18 cellular contexts compared by ENCODE assay signal in the genomic region with DNA sequence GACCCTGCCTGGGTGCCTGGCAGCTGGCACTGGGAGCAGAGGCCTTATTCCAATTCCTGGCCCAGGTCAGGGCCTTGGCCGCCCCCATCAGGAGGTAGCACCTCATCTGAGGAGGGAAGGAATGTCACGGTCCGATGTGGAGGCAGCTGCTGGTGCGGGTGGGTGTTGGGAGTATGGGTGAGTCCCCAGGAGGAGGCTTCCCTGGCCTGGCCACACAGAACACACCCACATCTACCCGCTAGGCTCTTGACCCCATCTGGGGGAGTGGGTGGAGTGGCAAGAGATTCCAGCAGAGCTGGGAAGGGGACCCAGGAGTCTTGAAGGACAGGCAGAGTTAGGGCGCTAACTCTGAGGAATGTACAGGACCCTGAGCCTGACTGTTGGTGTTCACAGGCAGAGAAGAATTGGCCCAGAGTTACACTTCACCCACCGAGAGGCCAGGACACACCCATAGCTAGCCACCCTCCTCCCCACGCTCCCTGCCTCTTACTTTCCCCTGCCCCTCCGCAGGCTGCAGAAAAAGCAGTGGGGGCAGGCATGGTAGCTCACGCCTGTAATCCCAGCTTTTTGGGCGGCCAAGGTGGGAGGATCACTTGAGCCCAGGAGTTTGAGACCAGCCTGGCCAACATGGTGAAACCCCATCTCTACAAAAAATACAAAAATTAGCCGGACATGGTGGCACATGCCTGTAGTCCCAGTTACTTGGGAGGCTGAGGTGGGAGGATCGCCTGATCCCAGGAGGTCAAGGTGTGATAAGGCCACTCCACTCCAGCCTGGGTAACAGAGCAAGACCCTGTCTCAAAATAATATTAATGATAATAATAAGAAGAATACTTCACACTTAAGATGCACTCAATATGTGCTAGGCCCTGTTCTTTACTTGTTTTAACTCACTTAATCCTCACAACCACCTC. TPM values are rescaled to one million over a fixed set of nuclear protein-coding genes. Genes with fewer than 3 reads are reported as not detected.
DNase-seq lines count a peak whose midpoint lies in the region; ATAC-seq and TF ChIP-seq lines count a peak whose summit lies in the region.
"Had no signal": no experiment of that assay in that cellular context is flagged by ENCODE, and none has a peak within 500 bp of the region (broad histone marks: within the 10 kb centered on the region; RNA-seq: fewer than 3 reads in every experiment).

No MANE protein-coding gene starts in this region.

- TF ChIP-seq CTCF in coronary artery (IDR thresholded peaks at IDR 0.05) = no peak
- no peak for TF ChIP-seq CTCF in nephron (IDR thresholded peaks at IDR 0.05; ENCODE audit: unreplicated experiment in 3 of 3)
- TF ChIP-seq CTCF in upper lobe of right lung (IDR thresholded peaks at IDR 0.05) = no peak

- H3K27me3 Mint-ChIP-seq in nephron (ENCODE audit: low read depth) = peaks cover 7% of the 10 kb centered on the region
- H3K27me3 Mint-ChIP-seq: stimulated activated naive B cell treated with anti-CD40 and anti-IgM and Interleukin-4, amounts not matched to agents 10 μg/mL and 1 μg/mL and 100 μg/mL, for 72 hours had no signal

- intact Hi-C loops in upper lobe of right lung (cut with DNase I) = no loop called here

- H3K27ac Mint-ChIP-seq in nephron = peak overlapping the region; percentile 26 to 91 (median 60)
- H3K27ac Mint-ChIP-seq: activated naive CD4-positive, alpha-beta T cell treated with anti-CD3 and anti-CD28 coated beads, Interleukin-2, amount 50 U/mL, for 72 hours; CD8-positive, alpha-beta T cell; stimulated activated naive B cell treated with anti-CD40 and anti-IgM and Interleukin-4, amounts not matched to agents 10 μg/mL and 1 μg/mL and 100 μg/mL, for 72 hours had no signal

- H3K4me1 Mint-ChIP-seq in nephron = peaks cover 46% of the 10 kb centered on the region
- H3K4me1 Mint-ChIP-seq: stimulated activated naive B cell treated with anti-CD40 and anti-IgM and Interleukin-4, amounts not matched to agents 10 μg/mL and 1 μg/mL and 100 μg/mL, for 72 hours had no signal

- H3K4me3 ChIP-seq in coronary artery = no peak overlapping the region
- H3K4me3 ChIP-seq in upper lobe of right lung = no peak overlapping the region
- H3K4me3 ChIP-seq: cardiac muscle cell had no signal

- no peak overlapping the region for H3K4me3 Mint-ChIP-seq in nephron
- H3K4me3 Mint-ChIP-seq: CD8-positive, alpha-beta T cell; stimulated activated naive B cell treated with anti-CD40 and anti-IgM and Interleukin-4, amounts not matched to agents 10 μg/mL and 1 μg/mL and 100 μg/mL, for 72 hours had no signal

- peaks cover 15% of the 10 kb centered on the region for H3K4me1 ChIP-seq in upper lobe of right lung

- peak; percentile 13 for ATAC-seq in upper lobe of right lung
- ATAC-seq: activated naive CD4-positive, alpha-beta T cell treated with anti-CD3 and anti-CD28 coated beads, Interleukin-2, amount 50 U/mL, for 72 hours; CD8-positive, alpha-beta T cell; foreskin keratinocyte; Panc1; stimulated activated naive B cell treated with anti-CD40 and anti-IgM and Interleukin-4, amounts not matched to agents 10 μg/mL and 1 μg/mL and 100 μg/mL, for 72 hours had no signal

- H3K27ac ChIP-seq in coronary artery = peak overlapping the region in 1 of 2 donors; percentile 70
- peak overlapping the region; percentile 36 for H3K27ac ChIP-seq in upper lobe of right lung
- H3K27ac ChIP-seq: cardiac muscle cell, foreskin keratinocyte had no signal

- peak; percentile 7 to 9 for DNase-seq in activated T-cell treated with anti-CD3 and anti-CD28 coated beads, Interleukin-2, amount 50 U/mL, for 48 hours
- DNase-seq in activated T-cell treated with anti-CD3 and anti-CD28 coated beads for 4 hours (no peak), coronary artery (ENCODE audit: low spot score) (peak; percentile 72), upper lobe of right lung (peak; percentile 51), AG08395 (ENCODE audit: low spot score) (no peak), COLO829 (ENCODE audit: low spot score) (no peak), NCI-H2171 (lab: John Stamatoyannopoulos, UW) (no peak)
- DNase-seq: EL; foreskin keratinocyte; mammary epithelial cell; NCI-H146; NCI-H526; stimulated activated naive B cell treated with anti-CD40 and anti-IgM and Interleukin-4, amounts not matched to agents 10 μg/mL and 1 μg/mL and 100 μg/mL, for 72 hours had no signal

- no peaks in the 10 kb centered on the region for H3K36me3 Mint-ChIP-seq in nephron (ENCODE audit: low read depth)
- H3K36me3 Mint-ChIP-seq: activated naive CD4-positive, alpha-beta T cell treated with anti-CD3 and anti-CD28 coated beads, Interleukin-2, amount 50 U/mL, for 72 hours; CD8-positive, alpha-beta T cell; stimulated activated naive B cell treated with anti-CD40 and anti-IgM and Interleukin-4, amounts not matched to agents 10 μg/mL and 1 μg/mL and 100 μg/mL, for 72 hours had no signal

- no peaks in the 10 kb centered on the region for H3K36me3 ChIP-seq in upper lobe of right lung
- H3K36me3 ChIP-seq: cardiac muscle cell had no signal

- no peaks in the 10 kb centered on the region for H3K9me3 ChIP-seq in upper lobe of right lung

- H3K27me3 ChIP-seq in upper lobe of right lung = no peaks in the 10 kb centered on the region
- H3K27me3 ChIP-seq: cardiac muscle cell had no signal

- H3K9me3 Mint-ChIP-seq in nephron = no peaks in the 10 kb centered on the region
- H3K9me3 Mint-ChIP-seq: activated naive CD4-positive, alpha-beta T cell treated with anti-CD3 and anti-CD28 coated beads, Interleukin-2, amount 50 U/mL, for 72 hours; CD8-positive, alpha-beta T cell; stimulated activated naive B cell treated with anti-CD40 and anti-IgM and Interleukin-4, amounts not matched to agents 10 μg/mL and 1 μg/mL and 100 μg/mL, for 72 hours had no signal

RNA-seq across cellular contexts. Expression of a gene that starts 6.0 kb away (rescaled TPM):
- total RNA-seq in upper lobe of right lung = 39.5 TPM
- total RNA-seq: activated naive CD4-positive, alpha-beta T cell treated with anti-CD3 and anti-CD28 coated beads, Interleukin-2, amount 50 U/mL, for 72 hours; CD8-positive, alpha-beta T cell had no signal

RNA-seq across cellular contexts. Expression of a gene that starts 11.8 kb away (rescaled TPM):
- 4.0 TPM for total RNA-seq in upper lobe of right lung
- total RNA-seq: CD8-positive, alpha-beta T cell had no signal

Comparison
In these comparisons a context has a peak if more than half of its experiments do, and no peak if none do; other contexts are left out.
1. DNase-seq: peak in activated T-cell treated with anti-CD3 and anti-CD28 coated beads, Interleukin-2, amount 50 U/mL, for 48 hours (2 of 2), coronary artery (single experiment) and upper lobe of right lung (single experiment); none in activated T-cell treated with anti-CD3 and anti-CD28 coated beads for 4 hours (single experiment), AG08395 (single experiment), COLO829 (single experiment) and NCI-H2171 (single experiment).